ENCODE assay signal across 8 cellular contexts in the genomic region with DNA sequence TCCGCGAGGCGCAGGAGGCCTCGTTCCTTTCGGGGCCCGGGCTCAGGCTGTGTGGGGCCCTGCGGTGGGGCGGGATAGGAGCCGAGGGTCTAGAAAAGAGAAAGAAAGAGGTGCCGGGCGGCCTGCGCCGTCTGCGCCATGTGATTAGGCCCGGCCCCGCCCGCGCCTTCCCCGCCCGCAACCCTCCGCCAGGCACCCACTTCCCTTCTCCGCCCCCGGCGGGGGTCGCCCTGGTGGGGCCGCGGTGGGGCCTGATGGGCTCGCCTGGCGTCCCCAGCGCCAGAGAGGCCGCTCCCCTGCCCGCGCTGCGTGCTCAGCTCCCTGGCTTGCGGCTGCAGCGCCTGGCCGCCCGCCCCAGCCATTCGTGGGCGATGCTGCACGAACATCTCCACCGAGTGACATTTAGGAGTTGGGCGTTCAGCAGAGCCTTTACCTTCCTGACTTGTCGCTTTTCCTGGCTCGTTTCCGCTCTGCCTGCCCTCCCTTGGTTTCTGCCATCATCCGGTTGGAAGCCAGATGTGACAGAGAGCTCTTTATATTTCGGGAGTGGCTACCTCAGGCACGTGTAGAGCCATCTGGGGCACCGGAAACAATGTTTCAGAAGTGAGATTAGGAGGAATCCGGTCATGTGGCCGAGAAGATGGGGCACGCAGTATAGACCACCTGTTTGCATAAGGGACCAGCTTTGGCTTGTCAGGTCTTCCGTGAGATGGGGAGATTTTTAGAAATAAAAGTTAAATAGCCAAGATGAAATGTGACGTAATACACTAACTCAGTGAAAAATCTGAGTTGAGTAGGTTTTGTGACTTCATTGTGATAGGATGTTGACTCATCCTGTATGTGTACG. TPM values are rescaled to one million over a fixed set of nuclear protein-coding genes. Genes with fewer than 3 reads are reported as not detected.
DNase-seq lines count a peak whose midpoint lies in the region; ATAC-seq and TF ChIP-seq lines count a peak whose summit lies in the region.

No MANE protein-coding gene starts in this region.

- peak overlapping the region; percentile 64 for H3K4me3 ChIP-seq in KMS-11 (IDR thresholded peaks at IDR 0.05; ENCODE audit: insufficient read depth, low read depth, low read length)
- peak overlapping the region; percentile 76 for H3K4me3 ChIP-seq in fibroblast of villous mesenchyme (ENCODE audit: low read depth, low read length)
- H3K4me3 ChIP-seq in neuron (ENCODE audit: low read length): peak overlapping the region; percentile 97

- no peaks in the 10 kb centered on the region for H3K9me3 ChIP-seq in neuron (ENCODE audit: low read length)

- peaks cover 35% of the 10 kb centered on the region for H4K20me1 ChIP-seq in KMS-11 (ENCODE audit: insufficient read depth)

- H3K4me2 ChIP-seq in KMS-11: peak overlapping the region; percentile 74

- peaks cover 56% of the 10 kb centered on the region for H3K79me2 ChIP-seq in KMS-11 (ENCODE audit: insufficient read depth, low read depth)

- POLR2A ChIA-PET in RWPE1 (lab: Yijun Ruan, JAX; ENCODE audit: low non-redundant PET): no interaction called here

- DNase-seq in DMS79 treated with DMSO at 0.1 percent for 48 hours (lab: John Stamatoyannopoulos, UW) (peak; percentile 81), RWPE1 (ENCODE audit: low spot score) (peak; percentile 69), fibroblast of villous mesenchyme (ENCODE audit: low read depth) (peak; percentile 79), substantia nigra (lab: John Stamatoyannopoulos, UW) (peak in 47 of 49 donors; percentile 16 to 84 (median 56))
- peak; percentile 58 for DNase-seq in activated T-helper 9 cell treated with anti-CD3 and anti-CD28 coated beads, Interleukin-2, amount 50 U/mL, for 16 hours (ENCODE audit: low read depth)

- TF ChIP-seq CTCF in KMS-11 (conservative IDR thresholded peaks at IDR 0.05; ENCODE audit: low read depth, low read length) (no peak), RWPE1 (conservative IDR thresholded peaks at IDR 0.05; ENCODE audit: low read depth) (no peak), fibroblast of villous mesenchyme (IDR thresholded peaks at IDR 0.05; ENCODE audit: insufficient read depth, low read depth, low read length) (no peak)

- H3K9ac ChIP-seq in KMS-11: peak overlapping the region; percentile 83

- ATAC-seq in GM21737 (IDR thresholded peaks at IDR 0.05; ENCODE audit: unreplicated experiment): peak; percentile 55

- H3K27ac ChIP-seq in KMS-11 (peak overlapping the region; percentile 73), RWPE1 (peak overlapping the region; percentile 94), substantia nigra (ENCODE audit: low read depth, low read length, poor library complexity, severe bottlenecking) (peak overlapping the region; percentile 85)

- CTCF ChIA-PET in RWPE1 (lab: Yijun Ruan, JAX): interaction anchor here (0.5 to 0.6 kb wide), 2 partner anchors 19 to 478 kb away, joined by 3 to 4 read pairs; no protein-coding TSS in a partner anchor

- no peaks in the 10 kb centered on the region for H3K27me3 ChIP-seq in KMS-11 (ENCODE audit: insufficient read depth, low read depth)
- H3K27me3 ChIP-seq in neuron (ENCODE audit: insufficient read depth, low read length): no peaks in the 10 kb centered on the region

- H2AFZ ChIP-seq in KMS-11 (ENCODE audit: low read depth) (peak overlapping the region; percentile 42), neuron (ENCODE audit: low read depth, low read length) (peak overlapping the region; percentile 75)

- H3K36me3 ChIP-seq in KMS-11 (ENCODE audit: insufficient read depth): no peaks in the 10 kb centered on the region
- H3K36me3 ChIP-seq in neuron (ENCODE audit: insufficient read depth, low read length): no peaks in the 10 kb centered on the region

- H3K4me1 ChIP-seq in KMS-11 (ENCODE audit: low read depth, poor library complexity, severe bottlenecking) (peaks cover 46% of the 10 kb centered on the region), neuron (ENCODE audit: insufficient read depth, low read length) (peaks cover 25% of the 10 kb centered on the region)

RNA-seq across cellular contexts. Expression of gene GLS, which starts 1.1 kb away (rescaled TPM):
- total RNA-seq in fibroblast of villous mesenchyme: 375 and 519 TPM in 2 replicates

Comparison
In these comparisons a context has a peak if more than half of its experiments do, and no peak if none do; other contexts are left out.
1. Peak in every context shown above with its lines: DNase-seq, ATAC-seq, H3K4me3 ChIP-seq and H3K27ac ChIP-seq.